9 cellular contexts compared by ENCODE assay signal in genomic region chr3:8741581-8742355, GRCh38. TPM values are rescaled to one million over a fixed set of nuclear protein-coding genes. Genes with fewer than 3 reads are reported as not detected.
DNase-seq lines count a peak whose midpoint lies in the region; ATAC-seq and TF ChIP-seq lines count a peak whose summit lies in the region.
"Had no signal": no experiment of that assay in that cellular context is flagged by ENCODE, and none has a peak within 500 bp of the region (broad histone marks: within the 10 kb centered on the region; RNA-seq: fewer than 3 reads in every experiment).

No MANE protein-coding gene starts in this region.

- H3K4me1 ChIP-seq in SJCRH30: peaks cover 36% of the 10 kb centered on the region

- peaks cover 50% of the 10 kb centered on the region for H3K36me3 ChIP-seq in SJCRH30

- peak overlapping the region; percentile 97 for H3K27ac ChIP-seq in SJCRH30

- no peaks in the 10 kb centered on the region for H3K9me3 Mint-ChIP-seq in activated naive CD8-positive, alpha-beta T cell treated with anti-CD3 and anti-CD28 coated beads, Interleukin-2, amount 50 U/mL, for 24 hours

- no peak overlapping the region for H3K27ac Mint-ChIP-seq in activated naive CD8-positive, alpha-beta T cell treated with anti-CD3 and anti-CD28 coated beads, Interleukin-2, amount 50 U/mL, for 24 hours

- H3K4me1 Mint-ChIP-seq in activated naive CD8-positive, alpha-beta T cell treated with anti-CD3 and anti-CD28 coated beads, Interleukin-2, amount 50 U/mL, for 24 hours: peaks cover 4% of the 10 kb centered on the region

- H3K4me3 ChIP-seq in SJCRH30 (peak overlapping the region; percentile 37), fibroblast of villous mesenchyme (ENCODE audit: low read depth, low read length) (no peak overlapping the region)

- no peak overlapping the region for H3K4me3 Mint-ChIP-seq in activated naive CD8-positive, alpha-beta T cell treated with anti-CD3 and anti-CD28 coated beads, Interleukin-2, amount 50 U/mL, for 24 hours

- no peaks in the 10 kb centered on the region for H3K9me3 ChIP-seq in SJCRH30 (replicated peaks)

- no peaks in the 10 kb centered on the region for H3K27me3 Mint-ChIP-seq in activated naive CD8-positive, alpha-beta T cell treated with anti-CD3 and anti-CD28 coated beads, Interleukin-2, amount 50 U/mL, for 24 hours

- TF ChIP-seq CTCF in fibroblast of villous mesenchyme (IDR thresholded peaks at IDR 0.05; ENCODE audit: insufficient read depth, low read depth, low read length) (no peak), omental fat pad (IDR thresholded peaks at IDR 0.05) (no peak)

- DNase-seq in GM04504 (ENCODE audit: low read depth) (peak; percentile 39), SJCRH30 (peak; percentile 91 to 92), fibroblast of villous mesenchyme (ENCODE audit: low read depth) (peak; percentile 77), omental fat pad (ENCODE audit: low spot score) (no peak), DMS53 (lab: John Stamatoyannopoulos, UW) (no peak), NCI-H2196 (lab: John Stamatoyannopoulos, UW; ENCODE audit: unreplicated experiment) (no peak)
- no peak for DNase-seq in activated naive CD8-positive, alpha-beta T cell treated with anti-CD3 and anti-CD28 coated beads, Interleukin-2, amount 50 U/mL, for 24 hours
- DNase-seq: activated naive CD4-positive, alpha-beta T cell had no signal

- no peaks in the 10 kb centered on the region for H3K27me3 ChIP-seq in SJCRH30

- no peaks in the 10 kb centered on the region for H3K36me3 Mint-ChIP-seq in activated naive CD8-positive, alpha-beta T cell treated with anti-CD3 and anti-CD28 coated beads, Interleukin-2, amount 50 U/mL, for 24 hours (ENCODE audit: low read depth)

- ATAC-seq in omental fat pad (ENCODE audit: low FRiP score): peak; percentile 73
- no peak for ATAC-seq in activated naive CD8-positive, alpha-beta T cell treated with anti-CD3 and anti-CD28 coated beads, Interleukin-2, amount 50 U/mL, for 24 hours
- ATAC-seq in GM21390 (IDR thresholded peaks at IDR 0.05; ENCODE audit: unreplicated experiment): no peak

RNA-seq across cellular contexts. Expression of gene CAV3, which starts 8.2 kb away (rescaled TPM):
- total RNA-seq in SJCRH30 (2014; rRNA removed; shearing (Covaris generic)): 21.9 and 24.1 TPM in 2 replicates
- not detected in 2 replicates for total RNA-seq in fibroblast of villous mesenchyme
- total RNA-seq in omental fat pad: not detected

RNA-seq across cellular contexts. Expression of gene OXTR, which starts 27.6 kb away (rescaled TPM):
- total RNA-seq in SJCRH30 (2014; rRNA removed; shearing (Covaris generic)): 1.1 and 1.7 TPM in 2 replicates
- total RNA-seq in fibroblast of villous mesenchyme (75.4 and 310 TPM in 2 replicates), omental fat pad (1 to 10 TPM in 2 of 4 donors, under 1 TPM in 2; 0.13 to 2.4 (median 0.83) TPM)

Comparison
In these comparisons a context has a peak if more than half of its experiments do, and no peak if none do; other contexts are left out.
1. DNase-seq: peak in GM04504 (single experiment), SJCRH30 (2 of 2) and fibroblast of villous mesenchyme (single experiment); none in omental fat pad (single experiment), activated naive CD8-positive, alpha-beta T cell treated with anti-CD3 and anti-CD28 coated beads, Interleukin-2, amount 50 U/mL, for 24 hours (single experiment), DMS53 (single experiment) and NCI-H2196 (single experiment).
2. RNA of gene CAV3, which starts 8.2 kb away (total RNA-seq): 21.9 to 24.1 TPM in SJCRH30; not detected in fibroblast of villous mesenchyme and not detected in omental fat pad; every median in the first group is over 10 times any median in the second.
3. RNA of gene OXTR, which starts 27.6 kb away (total RNA-seq): 75.4 to 310 TPM in fibroblast of villous mesenchyme; 1.1 to 1.7 TPM in SJCRH30 and 0.13 to 2.4 TPM in omental fat pad; every median in the first group is over 10 times any median in the second.